ENCODE assay signal across 10 cellular contexts in genomic region chr5:146448783-146449519, GRCh38. TPM values are rescaled to one million over a fixed set of nuclear protein-coding genes. Genes with fewer than 3 reads are reported as not detected.
A peak's percentile ranks its signal among the peaks of the same experiment; 100 is the strongest.
DNase-seq lines count a peak whose midpoint lies in the region; ATAC-seq, FAIRE-seq and TF ChIP-seq lines count a peak whose summit lies in the region.
"Had no signal": no experiment of that assay in that cellular context is flagged by ENCODE, and none has a peak within 500 bp of the region (broad histone marks: within the 10 kb centered on the region; RNA-seq: fewer than 3 reads in every experiment).

No MANE protein-coding gene starts in this region.

- ATAC-seq in HepG2 (no peak), right lobe of liver (no peak), HG02610 (IDR thresholded peaks at IDR 0.05; ENCODE audit: unreplicated experiment) (no peak), HG03342 (IDR thresholded peaks at IDR 0.05; ENCODE audit: unreplicated experiment) (no peak)
- no peak for ATAC-seq in activated CD8-positive, alpha-beta T cell treated with anti-CD3 and anti-CD28 coated beads, Interleukin-2, amount 10 ng/mL, durations not matched to agents 7 days and 5 days

- no peaks in the 10 kb centered on the region for H3K9me3 ChIP-seq in HepG2 (ENCODE audit: low read length)
- no peaks in the 10 kb centered on the region for H3K9me3 ChIP-seq in right lobe of liver
- H3K9me3 ChIP-seq in iPS-18a (ENCODE audit: control insufficient read depth, low read depth, low read length): no peaks in the 10 kb centered on the region

- peak overlapping the region; percentile 100 for H3K9ac ChIP-seq in HepG2 (ENCODE audit: insufficient read depth, low read depth, low read length)
- peak overlapping the region; percentile 99 for H3K9ac ChIP-seq in iPS-18a (ENCODE audit: low read length)

- no peaks in the 10 kb centered on the region for H3K27me3 Mint-ChIP-seq in activated CD8-positive, alpha-beta T cell treated with anti-CD3 and anti-CD28 coated beads, Interleukin-2, amount 10 ng/mL, durations not matched to agents 7 days and 5 days (ENCODE audit: low read depth)
- no peaks in the 10 kb centered on the region for H3K27me3 Mint-ChIP-seq in type B pancreatic cell

- H3K4me1 ChIP-seq in HepG2 (ENCODE audit: insufficient read depth, low read length) (peaks cover 32% of the 10 kb centered on the region), right lobe of liver (peaks cover 0 to 21% (median 9%) of the 10 kb centered on the region in 4 donors), iPS-18a (ENCODE audit: control insufficient read depth, low read depth, low read length) (peaks cover 19% of the 10 kb centered on the region)

- TF ChIP-seq RAD21 in HepG2 (CRISPR knock-in tag; IDR thresholded peaks at IDR 0.05): no peak

- peak overlapping the region; percentile 13 for H3K27ac Mint-ChIP-seq in activated CD8-positive, alpha-beta T cell treated with anti-CD3 and anti-CD28 coated beads, Interleukin-2, amount 10 ng/mL, durations not matched to agents 7 days and 5 days
- peak overlapping the region; percentile 99 for H3K27ac Mint-ChIP-seq in type B pancreatic cell

- no peak overlapping the region for H3K27ac ChIP-seq in HepG2 (ENCODE audit: extremely low read length, insufficient read depth, low read length)
- H3K27ac ChIP-seq in right lobe of liver: no peak overlapping the region
- no peak overlapping the region for H3K27ac ChIP-seq in iPS-18a (ENCODE audit: low read length)

- H3K4me1 Mint-ChIP-seq in activated CD8-positive, alpha-beta T cell treated with anti-CD3 and anti-CD28 coated beads, Interleukin-2, amount 10 ng/mL, durations not matched to agents 7 days and 5 days (ENCODE audit: low read depth): peaks cover 31% of the 10 kb centered on the region
- H3K4me1 Mint-ChIP-seq in type B pancreatic cell (ENCODE audit: unreplicated experiment): peaks cover 29% of the 10 kb centered on the region

- 41% methylated on average over 6 of the region's 6 CpGs for WGBS in HepG2 (ENCODE audit: low lambda C conversion rate)
- 76% methylated on average over 6 of the region's 6 CpGs for WGBS in right lobe of liver (ENCODE audit: insufficient coverage, low coverage, low lambda C conversion rate, missing lambda C conversion rate)

- peak overlapping the region; percentile 95 for H3K4me3 Mint-ChIP-seq in activated CD8-positive, alpha-beta T cell treated with anti-CD3 and anti-CD28 coated beads, Interleukin-2, amount 10 ng/mL, durations not matched to agents 7 days and 5 days
- H3K4me3 Mint-ChIP-seq in type B pancreatic cell: peak overlapping the region; percentile 96

- CTCF ChIA-PET in HepG2 (lab: Yijun Ruan, JAX; ENCODE audit: low intra/inter-chr PET ratio, low total read pairs): no interaction called here
- CTCF ChIA-PET in activated CD8-positive, alpha-beta T cell treated with anti-CD3 and anti-CD28 coated beads, Interleukin-2, amount 10 ng/mL, durations not matched to agents 7 days and 5 days (lab: Charles Lee): no interaction called here

- H3K27me3 ChIP-seq in HepG2 (ENCODE audit: control insufficient read depth in 1 of 2, insufficient read depth in 2 of 2, low read length in 2 of 2): no peaks in the 10 kb centered on the region; a peak in 1 of 5 replicates
- no peaks in the 10 kb centered on the region for H3K27me3 ChIP-seq in right lobe of liver
- H3K27me3 ChIP-seq in iPS-18a (ENCODE audit: control insufficient read depth, insufficient read depth, low read length): no peaks in the 10 kb centered on the region

- FAIRE-seq in HepG2 (lab: Jason Lieb, UNC): no peak
- FAIRE-seq: endometrium, urothelium cell line had no signal

- POLR2A ChIA-PET in HepG2 (lab: Yijun Ruan, JAX): no interaction called here
- POLR2A ChIA-PET in activated CD8-positive, alpha-beta T cell treated with anti-CD3 and anti-CD28 coated beads, Interleukin-2, amount 10 ng/mL, durations not matched to agents 7 days and 5 days (lab: Charles Lee): interaction anchor here (1.5 kb wide), 1 partner anchor 246 kb away, joined by 4 read pairs; the partner anchor contains the start of gene RBM27

- peak overlapping the region; percentile 63 for H3K4me2 ChIP-seq in HepG2 (ENCODE audit: low read depth, low read length)

- peaks cover 15% of the 10 kb centered on the region for H3K36me3 Mint-ChIP-seq in activated CD8-positive, alpha-beta T cell treated with anti-CD3 and anti-CD28 coated beads, Interleukin-2, amount 10 ng/mL, durations not matched to agents 7 days and 5 days (ENCODE audit: low read depth)
- H3K36me3 Mint-ChIP-seq in type B pancreatic cell: no peaks in the 10 kb centered on the region

- no TSS peak for BruUV-seq in HepG2 (replicated peaks; lab: Mats Ljungman, UMichigan)

- H3K4me3 ChIP-seq in HepG2 (replicated peaks in 1 of 3; ENCODE audit: insufficient read depth in 1 of 3, low read depth in 2 of 3, low read length in 3 of 3): peak overlapping the region; percentile 81 to 95 (median 81); a peak in 5 of 6 replicates
- peak overlapping the region in 1 of 3 donors; percentile 91 for H3K4me3 ChIP-seq in right lobe of liver
- H3K4me3 ChIP-seq in iPS-18a (ENCODE audit: low read length): peak overlapping the region; percentile 97

- H3K9me3 Mint-ChIP-seq in activated CD8-positive, alpha-beta T cell treated with anti-CD3 and anti-CD28 coated beads, Interleukin-2, amount 10 ng/mL, durations not matched to agents 7 days and 5 days (ENCODE audit: insufficient read depth): no peaks in the 10 kb centered on the region
- H3K9me3 Mint-ChIP-seq in type B pancreatic cell: no peaks in the 10 kb centered on the region

- no peak overlapping the region for H2AFZ ChIP-seq in HepG2 (ENCODE audit: low read length)

- TF ChIP-seq CTCF in HepG2 (CRISPR knock-in tag; IDR thresholded peaks at IDR 0.05) (no peak), right lobe of liver (IDR thresholded peaks at IDR 0.05) (no peak), type B pancreatic cell (conservative IDR thresholded peaks at IDR 0.05) (no peak)

- peaks cover 47% of the 10 kb centered on the region for H4K20me1 ChIP-seq in HepG2 (ENCODE audit: insufficient read depth, low read length)

- TF ChIP-seq POLR2A in HepG2 (IDR thresholded peaks at IDR 0.05; ENCODE audit: insufficient read depth in 1 of 2, low read depth in 2 of 2, low read length in 2 of 2) (no peak), right lobe of liver (IDR thresholded peaks at IDR 0.05) (no peak)

- TF ChIP-seq EP300 in HepG2 (IDR thresholded peaks at IDR 0.05; ENCODE audit: low read depth in 2 of 2, low read length in 2 of 2) (no peak), HepG2 (CRISPR knock-in tag; IDR thresholded peaks at IDR 0.05; ENCODE audit: borderline replicate concordance) (no peak)

- H3K79me2 ChIP-seq in HepG2 (ENCODE audit: insufficient read depth, low read length): peaks cover 69% of the 10 kb centered on the region

- in situ Hi-C loops in HepG2 (cut with HindIII; ENCODE audit: extremely low pct_ligation_motif_present, low pct_unique_long_range_greater_than_20kb): loop anchor here (25.0 kb wide), 1 partner anchor 312 kb away; no protein-coding TSS in a partner anchor

- H3K36me3 ChIP-seq in HepG2 (replicated peaks in 1 of 2; ENCODE audit: control insufficient read depth in 1 of 2, insufficient read depth in 2 of 2, low read length in 2 of 2) (no peaks in the 10 kb centered on the region; a peak in 2 of 5 replicates), right lobe of liver (no peaks in the 10 kb centered on the region), iPS-18a (ENCODE audit: control insufficient read depth, low read depth, low read length) (no peaks in the 10 kb centered on the region)

- intact Hi-C loops in HepG2 (cut with micrococcal nuclease; ENCODE audit: unreplicated experiment): no loop called here
- intact Hi-C loops in right lobe of liver (cut with DNase I): no loop called here

- DNase-seq in HepG2 (ENCODE audit: low spot score): no peak
- DNase-seq in right lobe of liver: no peak
- no peak for DNase-seq in activated CD8-positive, alpha-beta T cell treated with anti-CD3 and anti-CD28 coated beads, Interleukin-2, amount 10 ng/mL, durations not matched to agents 7 days and 5 days
- DNase-seq in type B pancreatic cell (ENCODE audit: extremely low spot score, unreplicated experiment): no peak
- DNase-seq in stimulated activated CD4-positive, alpha-beta T cell treated with anti-CD3 and anti-CD28 coated beads, Interleukin-4, amount 100 ng/mL, for 1 hour: no peak

TF ChIP-seq in HepG2, 621 proteins besides CTCF, POLR2A, EP300 and RAD21 (continues in another document):
- TF ChIP-seq SP140L (CRISPR knock-in tag; IDR thresholded peaks at IDR 0.05; ENCODE audit: borderline replicate concordance) (no peak), HMG20B (CRISPR knock-in tag; conservative IDR thresholded peaks at IDR 0.05) (no peak)

RNA-seq across cellular contexts. Expression of gene TCERG1, which starts 1.8 kb away (rescaled TPM):
- 71.5 and 71.7 TPM in 2 replicates for total RNA-seq in HepG2 (2016; rRNA removed; fragmentation: Illumina TruSeq; extraction: Trizol)
- total RNA-seq in HepG2 (2016; cell fraction: cytosol; rRNA removed; fragmentation: Illumina TruSeq; extraction: Trizol; ENCODE audit: low read depth): 15.2 and 18.9 TPM in 2 replicates
- total RNA-seq in HepG2 (2016; cell fraction: insoluble cytoplasmic fraction; rRNA removed; fragmentation: Illumina TruSeq; extraction: Trizol): 63.5 and 71.5 TPM in 2 replicates
- total RNA-seq in HepG2 (2016; cell fraction: membrane; rRNA removed; fragmentation: Illumina TruSeq; extraction: Trizol): 19.5 and 22.1 TPM in 2 replicates
- 160 and 177 TPM in 2 replicates for total RNA-seq in HepG2 (2016; cell fraction: nucleus; rRNA removed; fragmentation: Illumina TruSeq; extraction: Trizol)
- 72.3 and 86.6 TPM in 2 replicates for polyA plus RNA-seq in HepG2 (2011; rRNA removed)
- 34.3 and 38.0 TPM in 2 replicates for polyA plus RNA-seq in HepG2 (2011; cell fraction: cytosol; rRNA removed)
- polyA plus RNA-seq in HepG2 (2011; cell fraction: nucleus; rRNA removed): 159 and 189 TPM in 2 replicates
- 38.8 and 53.6 TPM in 2 replicates for polyA plus RNA-seq in HepG2 (2012)
- 3.1 and 4.0 TPM in 2 replicates for polyA plus RNA-seq in HepG2 (2016; cell fraction: cytosol; fragmentation: Illumina TruSeq; extraction: Trizol; ENCODE audit: low read depth)
- 58.5 and 62.2 TPM in 2 replicates for polyA plus RNA-seq in HepG2 (2016; cell fraction: insoluble cytoplasmic fraction; fragmentation: Illumina TruSeq; extraction: Trizol; ENCODE audit: low read depth)
- 10.1 and 11.0 TPM in 2 replicates for polyA plus RNA-seq in HepG2 (2016; cell fraction: membrane; fragmentation: Illumina TruSeq; extraction: Trizol; ENCODE audit: low read depth)
- 237 and 263 TPM in 2 replicates for polyA plus RNA-seq in HepG2 (2016; cell fraction: nucleus; fragmentation: Illumina TruSeq; extraction: Trizol; ENCODE audit: insufficient read depth, low read depth)
- polyA minus RNA-seq in HepG2 (2011; rRNA and poly(A)+ RNA removed; ENCODE audit: low replicate concordance): 383 and 386 TPM in 2 replicates
- 22.2 and 23.0 TPM in 2 replicates for polyA minus RNA-seq in HepG2 (2011; cell fraction: cytosol; rRNA and poly(A)+ RNA removed)
- 275 and 320 TPM in 2 replicates for polyA minus RNA-seq in HepG2 (2011; cell fraction: nucleus; rRNA and poly(A)+ RNA removed)
- 10 to 100 TPM in 5 of 6 experiments, 1 to 10 TPM in 1; 9.7 to 27.4 (median 18.4) TPM for total RNA-seq in right lobe of liver
- total RNA-seq in activated CD8-positive, alpha-beta T cell treated with anti-CD3 and anti-CD28 coated beads, Interleukin-2, amount 10 ng/mL, durations not matched to agents 7 days and 5 days: 10 to 100 TPM; 86.5 to 94.0 TPM
- total RNA-seq in type B pancreatic cell (ENCODE audit: low replicate concordance): 72.8 and 101 TPM in 2 replicates
